In the genomic region with DNA sequence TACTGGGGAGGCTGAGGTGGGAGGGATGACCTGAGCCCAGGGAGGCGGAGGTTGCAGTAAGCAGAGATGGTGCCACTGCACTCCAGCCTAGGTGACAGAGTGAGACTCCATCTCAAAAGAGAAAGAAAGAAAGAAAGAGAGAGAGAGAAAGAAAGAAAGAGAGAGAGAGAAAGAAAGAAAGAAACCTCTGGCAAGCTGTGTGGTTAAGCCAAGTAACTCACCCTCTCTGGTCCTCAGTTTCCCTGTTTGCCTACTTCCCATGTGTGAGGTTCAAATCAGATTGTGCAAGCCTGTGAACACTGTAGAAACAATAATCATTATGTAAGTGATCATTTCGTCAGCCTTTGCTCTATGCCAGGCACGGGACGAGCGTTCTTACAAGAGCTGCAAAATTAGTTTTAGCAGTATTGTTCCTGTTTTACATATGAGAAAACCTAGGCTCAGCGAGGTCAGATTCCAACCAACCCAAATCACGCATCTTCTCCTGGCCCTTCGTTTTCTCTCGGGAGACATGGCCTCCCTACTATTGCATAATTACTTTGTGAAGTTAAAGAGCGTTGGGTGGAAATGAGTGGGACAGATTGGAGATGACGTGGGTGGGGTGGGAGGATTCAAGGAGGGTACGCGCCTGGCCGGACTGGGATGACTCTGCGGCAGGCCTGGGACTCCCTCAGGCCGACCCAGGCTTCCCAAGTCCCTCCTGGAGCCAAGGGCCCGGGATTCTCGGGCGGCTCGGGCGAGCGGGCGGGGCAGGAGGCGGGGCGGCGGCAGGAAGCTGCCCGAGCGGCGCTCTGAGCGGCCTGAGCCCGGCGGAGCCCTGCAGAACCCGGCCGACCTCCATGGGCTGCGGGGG, we compare ENCODE assay signal across 8 cellular contexts. TPM values are rescaled to one million over a fixed set of nuclear protein-coding genes. Genes with fewer than 3 reads are reported as not detected.
DNase-seq lines count a peak whose midpoint lies in the region; ATAC-seq and TF ChIP-seq lines count a peak whose summit lies in the region.

Gene SNX21, plus strand, starts transcription at position 770 of the 853 bp plus-strand sequence. CDS start 121 bp downstream, outside the sequence.

- H2AK9ac ChIP-seq in IMR-90 (replicated peaks; ENCODE audit: low read depth, low read length, poor library complexity) = peak within 1 kb of the TSS; percentile 97

- peaks cover 9% of the 10 kb centered on the region for H3K36me3 ChIP-seq in IMR-90 (ENCODE audit: control insufficient read depth, insufficient read depth, low read length)
- no peaks in the 10 kb centered on the region for H3K36me3 ChIP-seq in SK-N-MC (ENCODE audit: insufficient read depth, low read length)
- peaks cover 3% of the 10 kb centered on the region for H3K36me3 ChIP-seq in iPS-18a (ENCODE audit: control insufficient read depth, low read depth, low read length)

- H4K20me1 ChIP-seq in IMR-90 (ENCODE audit: insufficient read depth, low read length) = no peaks in the 10 kb centered on the region

- 0% methylated on average over 11 of the region's 35 CpGs; no CpG with 5 or more reads in 1 of the 2 experiments for WGBS in IMR-90 (ENCODE audit: extremely low coverage in 2 of 2, insufficient read length in 1 of 2), 2 experiments

- H3K27ac ChIP-seq in IMR-90 (ENCODE audit: insufficient read depth, low read length) = peak within 1 kb of the TSS; percentile 81
- no peak within 1 kb of the TSS for H3K27ac ChIP-seq in SK-N-MC
- H3K27ac ChIP-seq in iPS-18a (ENCODE audit: low read length) = peak within 1 kb of the TSS; percentile 70

- peaks cover 17% of the 10 kb centered on the region for H3K9me1 ChIP-seq in IMR-90 (ENCODE audit: insufficient read depth, low read length)

- ATAC-seq in IMR-90 (ENCODE audit: low read depth) = peak; percentile 91
- no peak for ATAC-seq in HG03439 (IDR thresholded peaks at IDR 0.05; ENCODE audit: unreplicated experiment)

- peak within 1 kb of the TSS; percentile 93 for H3K4ac ChIP-seq in IMR-90 (ENCODE audit: low read depth, low read length)

- peak within 1 kb of the TSS; percentile 82 for H2BK5ac ChIP-seq in IMR-90 (ENCODE audit: low read depth, low read length, poor library complexity, severe bottlenecking)

- in situ Hi-C loops in IMR-90 (cut with MboI; ENCODE audit: low sequenced_read_pairs) = no loop called here

- intact Hi-C loops in IMR-90 (cut with micrococcal nuclease) = loop anchor here (10.0 kb wide), 1 partner anchor 102 kb away; the partner anchor contains the start of gene PCIF1

- H3K23ac ChIP-seq in IMR-90 (ENCODE audit: low read depth, low read length) = peak within 1 kb of the TSS; percentile 96

- BruUV-seq in IMR-90 (replicated peaks; lab: Mats Ljungman, UMichigan) = no TSS peak

- H3K9me3 ChIP-seq in IMR-90 (ENCODE audit: control insufficient read depth, insufficient read depth, low read length) (no peaks in the 10 kb centered on the region), SK-N-MC (ENCODE audit: low read depth, low read length) (no peaks in the 10 kb centered on the region), iPS-18a (ENCODE audit: control insufficient read depth, low read depth, low read length) (no peaks in the 10 kb centered on the region)

- H3K4me1 ChIP-seq in IMR-90 (ENCODE audit: control insufficient read depth, insufficient read depth, low read length) (peaks cover 20% of the 10 kb centered on the region), iPS-18a (ENCODE audit: control insufficient read depth, low read depth, low read length) (peaks cover 6% of the 10 kb centered on the region)

- peak within 1 kb of the TSS; percentile 98 for H3K4me2 ChIP-seq in IMR-90 (ENCODE audit: low read depth, low read length)

- TF ChIP-seq CTCF in IMR-90 (conservative IDR thresholded peaks at IDR 0.05; ENCODE audit: low read depth, low read length) (no peak), cardiac fibroblast (IDR thresholded peaks at IDR 0.05; ENCODE audit: low read depth, low read length) (no peak)

- peak within 1 kb of the TSS; percentile 88 for H4K91ac ChIP-seq in IMR-90 (ENCODE audit: insufficient read depth, low read depth, low read length)

- peak within 1 kb of the TSS; percentile 68 to 96 for H4K8ac ChIP-seq in IMR-90 (ENCODE audit: low read depth in 2 of 2, low read length in 2 of 2)

- H3K4me3 ChIP-seq in IMR-90 (ENCODE audit: insufficient read depth, low read depth, low read length) = peak within 1 kb of the TSS; percentile 94
- peak within 1 kb of the TSS; percentile 89 for H3K4me3 ChIP-seq in SK-N-MC
- peak within 1 kb of the TSS; percentile 73 to 74 for H3K4me3 ChIP-seq in cardiac fibroblast (replicated peaks in 1 of 2; ENCODE audit: low read depth in 2 of 2, low read length in 2 of 2)
- H3K4me3 ChIP-seq in iPS-18a (ENCODE audit: low read length) = peak within 1 kb of the TSS; percentile 74

- peak within 1 kb of the TSS; percentile 25; the same call in 1 of the 3 replicates for H2BK15ac ChIP-seq in IMR-90 (ENCODE audit: low read depth, low read length)

- H2AK5ac ChIP-seq in IMR-90 (ENCODE audit: low read depth, low read length) = peak within 1 kb of the TSS; percentile 92

- H3K14ac ChIP-seq in IMR-90 (replicated peaks; ENCODE audit: low read depth, low read length) = peak within 1 kb of the TSS; percentile 82

- peak within 1 kb of the TSS; percentile 85 for H3K56ac ChIP-seq in IMR-90 (ENCODE audit: extremely low read depth, insufficient read depth, low read length)

- H3K27me3 ChIP-seq in IMR-90 (ENCODE audit: control insufficient read depth, insufficient read depth, low read length) = no peaks in the 10 kb centered on the region
- H3K27me3 ChIP-seq in iPS-18a (ENCODE audit: control insufficient read depth, insufficient read depth, low read length) = no peaks in the 10 kb centered on the region

- DNase-seq in GM04504 (ENCODE audit: low read depth) = peak; percentile 92
- peak; percentile 94 for DNase-seq in IMR-90
- DNase-seq in SK-N-MC (ENCODE audit: low read depth, low spot score) = no peak
- DNase-seq in cardiac fibroblast (ENCODE audit: low read depth in 2 of 2) = peak; percentile 96 to 98
- DNase-seq in renal cortical epithelial cell (ENCODE audit: low read depth) = peak; percentile 81
- no peak for DNase-seq in NCI-H2107 treated with DMSO at 0.1 percent for 48 hours (lab: John Stamatoyannopoulos, UW; ENCODE audit: unreplicated experiment)

- H3K18ac ChIP-seq in IMR-90 (ENCODE audit: low read depth, low read length) = peak within 1 kb of the TSS; percentile 82

- TF ChIP-seq RAD21 in IMR-90 (IDR thresholded peaks at IDR 0.05; ENCODE audit: low read length) = no peak

- peaks cover 15 to 27% of the 10 kb centered on the region in 2 experiments for H3K79me1 ChIP-seq in IMR-90 (ENCODE audit: low read depth in 1 of 2, low read length in 2 of 2)

- peak within 1 kb of the TSS; percentile 12; the same call in 1 of the 2 replicates for H2BK20ac ChIP-seq in IMR-90 (ENCODE audit: low read depth, low read length)

- no peak; the same call in 1 of the 2 replicates for TF ChIP-seq POLR2A in IMR-90 (IDR thresholded peaks at IDR 0.05; ENCODE audit: low read depth, low read length)

- peak within 1 kb of the TSS; percentile 97 for H2AFZ ChIP-seq in IMR-90 (replicated peaks; ENCODE audit: low read length, poor library complexity)

- H3K9ac ChIP-seq in IMR-90 (ENCODE audit: low read depth, low read length) (peak within 1 kb of the TSS; percentile 94), SK-N-MC (ENCODE audit: insufficient read length) (peak within 1 kb of the TSS; percentile 70), iPS-18a (ENCODE audit: low read length) (peak within 1 kb of the TSS; percentile 66)

- POLR2A ChIA-PET in IMR-90 (lab: Charles Lee; ENCODE audit: unreplicated experiment) = no interaction called here

- CTCF ChIA-PET in IMR-90 (lab: Yijun Ruan, JAX) = no interaction called here

- dilution Hi-C loops in IMR-90 (cut with HindIII; ENCODE audit: low sequenced_read_pairs, unreplicated experiment) = no loop called here

- peak within 1 kb of the TSS; percentile 71 for H2BK120ac ChIP-seq in IMR-90 (ENCODE audit: low read depth, low read length)

- H4K5ac ChIP-seq in IMR-90 (ENCODE audit: low read depth, low read length) = peak within 1 kb of the TSS; percentile 86

TF ChIP-seq in IMR-90, 13 proteins besides CTCF, POLR2A, EP300 and RAD21:
- peak; percentile 98 for TF ChIP-seq CEBPB (IDR thresholded peaks at IDR 0.05; ENCODE audit: low read depth, low read length)
- TF ChIP-seq RFX5 (IDR thresholded peaks at IDR 0.05; ENCODE audit: low read depth, low read length) = no peak
- TF ChIP-seq RCOR1 (IDR thresholded peaks at IDR 0.05; ENCODE audit: insufficient replicate concordance, low read length) = no peak
- TF ChIP-seq MAZ (IDR thresholded peaks at IDR 0.05; ENCODE audit: borderline replicate concordance, low read depth, low read length) = peak; percentile 69; the same call in 1 of the 2 replicates
TF ChIP-seq in IMR-90: peak in this region for 2.

RNA-seq across cellular contexts. Expression of gene SNX21, which starts in this region (rescaled TPM):
- 10.0 and 11.1 TPM in 2 replicates for total RNA-seq in IMR-90 (2012; rRNA removed)
- polyA plus RNA-seq in IMR-90 (2012; rRNA removed) = 17.9 and 19.2 TPM in 2 replicates
- polyA plus RNA-seq in IMR-90 (2012; cell fraction: cytosol; rRNA removed) = 29.5 and 31.6 TPM in 2 replicates
- polyA plus RNA-seq in IMR-90 (2012; cell fraction: nucleus; rRNA removed; ENCODE audit: low replicate concordance) = 25.5 and 46.9 TPM in 2 replicates
- 26.9 and 32.1 TPM in 2 replicates for total RNA-seq in renal cortical epithelial cell

Comparison
In these comparisons a context has a peak if more than half of its experiments do, and no peak if none do; other contexts are left out.
1. DNase-seq: peak in GM04504 (single experiment), IMR-90 (single experiment), cardiac fibroblast (2 of 2) and renal cortical epithelial cell (single experiment); none in SK-N-MC (single experiment) and NCI-H2107 treated with DMSO at 0.1 percent for 48 hours (single experiment).
2. Peak in every context shown above with its lines, with median percentiles within 50 percentile points of each other: H3K4me3 ChIP-seq and H3K9ac ChIP-seq.